1 cellular context compared by ENCODE assay signal in genomic region chr3:108178676-108179075, GRCh38.
TF ChIP-seq lines count a peak whose summit lies in the region.

No MANE protein-coding gene starts in this region.

TF ChIP-seq in GM12878, 131 proteins besides CTCF, POLR2A, EP300 and RAD21:
- TF ChIP-seq TAF1 (IDR thresholded peaks at IDR 0.05; ENCODE audit: borderline replicate concordance, low read depth, low read length) = no peak
- no peak for TF ChIP-seq NFYA (IDR thresholded peaks at IDR 0.05; ENCODE audit: borderline replicate concordance, low read depth, low read length)
- no peak for TF ChIP-seq E2F8 (IDR thresholded peaks at IDR 0.05; ENCODE audit: low read depth, partially characterized antibody)
- TF ChIP-seq BRCA1 (IDR thresholded peaks at IDR 0.05; ENCODE audit: low read depth, low read length) = no peak
TF ChIP-seq in GM12878: peak in this region for 0.
